In genomic region chr16:41439-42068, GRCh38 we compare ENCODE assay signal across 25 cellular contexts. TPM values are rescaled to one million over a fixed set of nuclear protein-coding genes. Genes with fewer than 3 reads are reported as not detected.
A peak's percentile ranks its signal among the peaks of the same experiment; 100 is the strongest.
DNase-seq lines count a peak whose midpoint lies in the region; ATAC-seq and TF ChIP-seq lines count a peak whose summit lies in the region.
"Had no signal": no experiment of that assay in that cellular context is flagged by ENCODE, and none has a peak within 500 bp of the region (broad histone marks: within the 10 kb centered on the region; RNA-seq: fewer than 3 reads in every experiment).

No MANE protein-coding gene starts in this region.

- H3K4me3 Mint-ChIP-seq in MCF 10A (ENCODE audit: unreplicated experiment): no peak overlapping the region
- H3K4me3 Mint-ChIP-seq: mesothelial cell of epicardium, nephron, WTC11 had no signal

- peaks cover 37% of the 10 kb centered on the region for H3K36me3 Mint-ChIP-seq in MCF 10A (ENCODE audit: insufficient read depth, unreplicated experiment)

- ATAC-seq in foreskin keratinocyte: no peak
- ATAC-seq: A549, PC-3, WTC11 had no signal

- 29 to 68% methylated on average over 15 to 22 of the region's 22 CpGs for WGBS in testis, 2 donors

- H3K4me1 ChIP-seq in breast epithelium (peaks cover 0 to 3% of the 10 kb centered on the region in 2 donors), testis (no peaks in the 10 kb centered on the region), foreskin keratinocyte (no peaks in the 10 kb centered on the region)
- H3K4me1 ChIP-seq: Caco-2, sigmoid colon had no signal

- no peaks in the 10 kb centered on the region for H3K4me1 Mint-ChIP-seq in MCF 10A (ENCODE audit: insufficient read depth, unreplicated experiment)
- H3K4me1 Mint-ChIP-seq: mesothelial cell of epicardium, nephron, WTC11 had no signal

- no peak overlapping the region for H3K27ac Mint-ChIP-seq in MCF 10A (ENCODE audit: low read depth, unreplicated experiment)
- H3K27ac Mint-ChIP-seq: mesothelial cell of epicardium, nephron, WTC11 had no signal

- BruUV-seq in MCF 10A (replicated peaks; lab: Mats Ljungman, UMichigan): no TSS peak

- TF ChIP-seq POLR2A in breast epithelium (IDR thresholded peaks at IDR 0.05) (no peak), testis (IDR thresholded peaks at IDR 0.05) (no peak)

- H3K9me3 Mint-ChIP-seq in MCF 10A (ENCODE audit: unreplicated experiment): no peaks in the 10 kb centered on the region
- H3K9me3 Mint-ChIP-seq: nephron had no signal

- H3K9me3 ChIP-seq in breast epithelium (no peaks in the 10 kb centered on the region), testis (no peaks in the 10 kb centered on the region)
- H3K9me3 ChIP-seq: A549, Caco-2, MG63, sigmoid colon had no signal

- H3K4me3 ChIP-seq in breast epithelium (peak overlapping the region; percentile 11 to 62 (median 41)), fibroblast of mammary gland (ENCODE audit: control insufficient read depth, low read depth, low read length) (peak overlapping the region; percentile 23), testis (peak overlapping the region; percentile 29 to 41)
- H3K4me3 ChIP-seq: A549, MG63, sigmoid colon had no signal

- intact Hi-C loops in breast epithelium (cut with DNase I; ENCODE audit: low total_unique reads): no loop called here
- intact Hi-C loops in MCF 10A (cut with micrococcal nuclease): no loop called here
- intact Hi-C loops in testis (cut with DNase I; ENCODE audit: low total_unique reads): no loop called here

- no peaks in the 10 kb centered on the region for H3K27me3 ChIP-seq in breast epithelium
- H3K27me3 ChIP-seq in testis: no peaks in the 10 kb centered on the region
- H3K27me3 ChIP-seq in foreskin keratinocyte: no peaks in the 10 kb centered on the region
- H3K27me3 ChIP-seq: MG63, sigmoid colon had no signal

- TF ChIP-seq CTCF in breast epithelium (IDR thresholded peaks at IDR 0.05) (no peak), MCF 10A (IDR thresholded peaks at IDR 0.05; ENCODE audit: unreplicated experiment) (no peak), fibroblast of mammary gland (conservative IDR thresholded peaks at IDR 0.05; ENCODE audit: control insufficient read depth, insufficient read depth, low read depth, low read length) (no peak), testis (IDR thresholded peaks at IDR 0.05) (no peak), foreskin keratinocyte (conservative IDR thresholded peaks at IDR 0.05) (no peak)

- DNase-seq in breast epithelium (ENCODE audit: low spot score in 2 of 2) (peak in 1 of 2 donors; percentile 45), MCF 10A (ENCODE audit: unreplicated experiment) (no peak), fibroblast of mammary gland (ENCODE audit: low read depth) (peak; percentile 61), mesenteric fat pad (ENCODE audit: low spot score) (peak; percentile 71), testis (peak; percentile 50), foreskin keratinocyte (no peak), NCI-H1417 (lab: John Stamatoyannopoulos, UW) (no peak)
- no peak for DNase-seq in activated CD4-positive, CD25-positive, alpha-beta regulatory T cell (lab: John Stamatoyannopoulos, UW)
- DNase-seq: activated CD4-positive, alpha-beta T cell treated with anti-CD3 and anti-CD28 coated beads, Interleukin-2, amount 50 U/mL, for 4 hours; activated gamma-delta T cell treated with Interleukin-2 at 50 U/mL for 16 hours; amniotic stem cell; Caco-2; cortex of kidney; DMS79 treated with DMSO at 0.1 percent for 48 hours; GOT3; MG63; PC-3; SHP77 treated with DMSO at 0.1 percent for 48 hours; sigmoid colon; SW 1271; trophoblast cell had no signal

- POLR2A ChIA-PET in MCF 10A (lab: Yijun Ruan, JAX): no interaction called here

- no peaks in the 10 kb centered on the region for H3K27me3 Mint-ChIP-seq in MCF 10A (ENCODE audit: insufficient read depth, unreplicated experiment)

- CTCF ChIA-PET in MCF 10A (lab: Yijun Ruan, JAX): no interaction called here

- H3K36me3 ChIP-seq in breast epithelium (no peaks in the 10 kb centered on the region), testis (ENCODE audit: low read depth, missing control alignments) (no peaks in the 10 kb centered on the region)

- no peak overlapping the region for H3K27ac ChIP-seq in breast epithelium
- H3K27ac ChIP-seq in testis: peak overlapping the region in 1 of 2 donors; percentile 36
- H3K27ac ChIP-seq in foreskin keratinocyte: no peak overlapping the region
- H3K27ac ChIP-seq: A549, sigmoid colon had no signal

RNA-seq across cellular contexts. Expression of gene POLR3K, which starts 11.9 kb away (rescaled TPM):
- total RNA-seq in breast epithelium (1 to 10 TPM; 3.8 to 6.9 (median 6.6) TPM), MCF 10A (2022) (14.8 and 19.2 TPM in 2 replicates), mesenteric fat pad (11.5 TPM), testis (1 to 10 TPM; 2.4 to 3.0 TPM), foreskin keratinocyte (10.7 and 16.2 TPM in 2 replicates)
- polyA plus RNA-seq in testis (ENCODE audit: insufficient read depth, low read depth, low replicate concordance) (6.5 TPM), foreskin keratinocyte (30.2 and 35.2 TPM in 2 replicates)

RNA-seq across cellular contexts. Expression of gene SNRNP25, which starts 12.1 kb away (rescaled TPM):
- 10 to 100 TPM; 17.4 to 23.9 (median 17.9) TPM for total RNA-seq in breast epithelium
- total RNA-seq in MCF 10A (2022): 11.9 and 21.2 TPM in 2 replicates
- total RNA-seq in mesenteric fat pad: 23.0 TPM
- 10 to 100 TPM; 12.8 to 17.5 TPM for total RNA-seq in testis
- 26.9 TPM for polyA plus RNA-seq in testis (ENCODE audit: insufficient read depth, low read depth, low replicate concordance)
- total RNA-seq in foreskin keratinocyte: 46.4 and 67.2 TPM in 2 replicates
- polyA plus RNA-seq in foreskin keratinocyte: 70.7 and 98.1 TPM in 2 replicates

RNA-seq across cellular contexts. Expression of gene RHBDF1, which starts 30.9 kb away (rescaled TPM):
- total RNA-seq in breast epithelium (10 to 100 TPM; 29.0 to 43.3 (median 42.6) TPM), MCF 10A (2022) (26.3 and 30.0 TPM in 2 replicates), mesenteric fat pad (30.0 TPM), testis (10 to 100 TPM; 18.3 to 22.5 TPM), foreskin keratinocyte (20.3 and 27.5 TPM in 2 replicates)
- polyA plus RNA-seq in testis (ENCODE audit: insufficient read depth, low read depth, low replicate concordance) (15.9 TPM), foreskin keratinocyte (27.0 and 32.0 TPM in 2 replicates)

RNA-seq across cellular contexts. Expression of gene MPG, which starts 36.5 kb away (rescaled TPM):
- 100 to 1,000 TPM in 1 of 3 donors, 10 to 100 TPM in 2; 86.9 to 112 (median 89.1) TPM for total RNA-seq in breast epithelium
- total RNA-seq in MCF 10A (2022): 62.8 and 66.1 TPM in 2 replicates
- 44.4 TPM for total RNA-seq in mesenteric fat pad
- total RNA-seq in testis: 10 to 100 TPM; 44.8 to 61.7 TPM
- 42.6 TPM for polyA plus RNA-seq in testis (ENCODE audit: insufficient read depth, low read depth, low replicate concordance)
- total RNA-seq in foreskin keratinocyte: 64.5 and 77.7 TPM in 2 replicates
- polyA plus RNA-seq in foreskin keratinocyte: 76.2 and 105 TPM in 2 replicates

Comparison
In these comparisons a context has a peak if more than half of its experiments do, and no peak if none do; other contexts are left out.
1. DNase-seq: peak in fibroblast of mammary gland (single experiment), mesenteric fat pad (single experiment) and testis (single experiment); none in MCF 10A (single experiment), foreskin keratinocyte (0 of 2), activated CD4-positive, CD25-positive, alpha-beta regulatory T cell (0 of 4) and NCI-H1417 (0 of 3).
2. Peak in every context shown above with its lines, with median percentiles within 50 percentile points of each other: H3K4me3 ChIP-seq.